1 cellular context compared by ENCODE assay signal in genomic region chr1:4657920-4658585, GRCh38.
TF ChIP-seq lines count a peak whose summit lies in the region.

No MANE protein-coding gene starts in this region.

TF ChIP-seq in neural cell, 6 proteins besides CTCF, POLR2A, EP300 and RAD21 (continued from another document):
- no peak for TF ChIP-seq SMC3 (conservative IDR thresholded peaks at IDR 0.05; ENCODE audit: poor library complexity)
- TF ChIP-seq TAF1 (IDR thresholded peaks at IDR 0.05; ENCODE audit: low read depth), result no peak
- no peak for TF ChIP-seq MXI1 (conservative IDR thresholded peaks at IDR 0.05; ENCODE audit: poor library complexity, severe bottlenecking)
- TF ChIP-seq POLR2AphosphoS5 (IDR thresholded peaks at IDR 0.05), result no peak
